8 cellular contexts compared by ENCODE assay signal in the genomic region with DNA sequence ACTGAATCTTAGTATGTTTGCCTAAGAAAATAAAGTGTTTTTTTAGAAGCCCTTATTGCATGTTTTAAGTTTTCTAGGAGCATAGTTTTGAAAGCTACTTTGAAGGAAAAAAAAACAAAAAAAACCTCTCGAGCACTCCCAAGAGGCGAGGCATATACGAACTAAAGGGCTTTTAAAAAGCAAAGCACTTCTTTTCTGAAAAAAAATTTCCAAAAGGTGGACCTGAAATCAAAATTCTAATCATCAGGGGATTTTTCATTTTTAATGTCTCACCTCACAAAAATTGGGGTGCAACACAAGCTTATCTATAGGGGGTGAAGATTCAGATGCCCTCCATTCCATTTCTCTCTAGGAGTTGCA. TPM values are rescaled to one million over a fixed set of nuclear protein-coding genes. Genes with fewer than 3 reads are reported as not detected.
DNase-seq lines count a peak whose midpoint lies in the region; ATAC-seq and TF ChIP-seq lines count a peak whose summit lies in the region.

No MANE protein-coding gene starts in this region.

- H3K4me3 ChIP-seq in AG10803 (ENCODE audit: low read length) (peak overlapping the region; percentile 72), brain microvascular endothelial cell (ENCODE audit: low read depth, low read length) (peak overlapping the region; percentile 84), mesodermal cell (ENCODE audit: extremely low read depth, insufficient read depth, low read length, poor library complexity, severe bottlenecking) (peak overlapping the region; percentile 76)

- in situ Hi-C loops in brain microvascular endothelial cell (cut with HindIII; ENCODE audit: low pct_ligation_motif_present, low sequenced_read_pairs) = loop anchor here (10.0 kb wide), 1 partner anchor 303 kb away; no protein-coding TSS in a partner anchor

- peaks cover 2% of the 10 kb centered on the region for H3K36me3 ChIP-seq in brain microvascular endothelial cell (replicated peaks)
- peaks cover 39% of the 10 kb centered on the region for H3K36me3 ChIP-seq in mesodermal cell (ENCODE audit: control insufficient read depth, insufficient read depth, low read length)

- TF ChIP-seq CTCF in AG10803 (conservative IDR thresholded peaks at IDR 0.05; ENCODE audit: low read length) = peak; percentile 42; the same call in 1 of the 2 replicates
- TF ChIP-seq CTCF in brain microvascular endothelial cell (IDR thresholded peaks at IDR 0.05; ENCODE audit: low read depth, low read length, missing control alignments) = no peak

- H3K27me3 ChIP-seq in brain microvascular endothelial cell (replicated peaks) = no peaks in the 10 kb centered on the region

- 0 to 11% methylated on average over 2 to 3 of the region's 3 CpGs for whole genome bisulfite sequencing in mesodermal cell (ENCODE audit: insufficient coverage in 2 of 2), 2 experiments

- ATAC-seq in HG03066 (IDR thresholded peaks at IDR 0.05; ENCODE audit: low read depth, unreplicated experiment) = peak; percentile 3
- ATAC-seq in GM21786 (IDR thresholded peaks at IDR 0.05; ENCODE audit: unreplicated experiment) = no peak

- DNase-seq in AG10803 (ENCODE audit: low read depth) (peak; percentile 7), brain microvascular endothelial cell (no peak), NCI-H2171 (lab: John Stamatoyannopoulos, UW) (no peak), middle frontal gyrus (ENCODE audit: extremely low spot score, low spot score) (no peak), NCI-H748 (lab: John Stamatoyannopoulos, UW; ENCODE audit: unreplicated experiment) (no peak)

- no peaks in the 10 kb centered on the region for H3K4me1 ChIP-seq in mesodermal cell (ENCODE audit: control insufficient read depth, insufficient read depth, low read length, poor library complexity, severe bottlenecking)

- H3K27ac ChIP-seq in brain microvascular endothelial cell = peak overlapping the region; percentile 83
- H3K27ac ChIP-seq in mesodermal cell (ENCODE audit: low read depth, low read length, severe bottlenecking) = peak overlapping the region; percentile 91

- H3K9me3 ChIP-seq in mesodermal cell (ENCODE audit: control insufficient read depth, low read length) = no peaks in the 10 kb centered on the region

RNA-seq across cellular contexts. Expression of a gene that starts 0.6 kb away (rescaled TPM):
- polyA plus RNA-seq in mesodermal cell (2013, experiment 1 of 2) = 17.6 TPM
- 20.0 TPM for polyA plus RNA-seq in mesodermal cell (2013, experiment 2 of 2)

RNA-seq across cellular contexts. Expression of a gene that starts 0.7 kb away (rescaled TPM):
- 21.1 TPM for polyA plus RNA-seq in mesodermal cell (2013, experiment 1 of 2)
- polyA plus RNA-seq in mesodermal cell (2013, experiment 2 of 2) = 31.6 TPM
